In the genomic region with DNA sequence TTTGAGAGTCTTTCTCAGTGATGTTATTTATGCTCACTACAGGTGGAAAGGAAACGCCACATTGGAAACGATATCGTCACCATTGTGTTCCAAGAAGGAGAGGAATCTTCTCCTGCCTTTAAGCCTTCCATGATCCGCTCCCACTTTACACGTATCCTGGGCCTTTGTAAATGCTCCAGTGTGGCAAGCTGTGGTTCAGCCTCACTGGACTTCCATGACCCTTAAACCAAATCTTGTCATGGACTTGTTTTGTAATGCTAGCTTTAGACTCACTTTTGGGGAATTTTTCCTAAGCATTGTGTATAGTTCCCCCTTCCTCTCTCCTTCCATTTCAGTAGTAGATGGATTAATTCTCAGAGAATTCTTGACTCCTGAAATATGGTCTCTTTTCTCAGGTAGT, we compare ENCODE assay signal across 2 cellular contexts.
TF ChIP-seq lines count a peak whose summit lies in the region.

No MANE protein-coding gene starts in this region.

TF ChIP-seq in HCT116, 20 proteins besides CTCF, POLR2A, EP300 and RAD21 (continued from another document):
- TF ChIP-seq CEBPB (IDR thresholded peaks at IDR 0.05; ENCODE audit: low read depth) (no peak), POLR2AphosphoS5 (IDR thresholded peaks at IDR 0.05; ENCODE audit: low read depth, low read length) (no peak), MAX (IDR thresholded peaks at IDR 0.05) (no peak), ZBTB33 (IDR thresholded peaks at IDR 0.05; ENCODE audit: extremely low read depth, insufficient replicate concordance, low read length) (no peak), SRF (IDR thresholded peaks at IDR 0.05; ENCODE audit: low read depth) (no peak)

TF ChIP-seq in WTC11, 78 proteins besides CTCF, POLR2A, EP300 and RAD21 (continued from another document):
- no peak for TF ChIP-seq ATF2 (CRISPR knock-in tag; IDR thresholded peaks at IDR 0.05; ENCODE audit: borderline replicate concordance, low read depth)
- TF ChIP-seq ZNF425 (CRISPR knock-in tag; conservative IDR thresholded peaks at IDR 0.05), result no peak
- TF ChIP-seq ARID4B (CRISPR knock-in tag; IDR thresholded peaks at IDR 0.05; ENCODE audit: borderline replicate concordance), result no peak
- TF ChIP-seq E2F5 (CRISPR knock-in tag; IDR thresholded peaks at IDR 0.05), result no peak
- TF ChIP-seq, protein P1, sequence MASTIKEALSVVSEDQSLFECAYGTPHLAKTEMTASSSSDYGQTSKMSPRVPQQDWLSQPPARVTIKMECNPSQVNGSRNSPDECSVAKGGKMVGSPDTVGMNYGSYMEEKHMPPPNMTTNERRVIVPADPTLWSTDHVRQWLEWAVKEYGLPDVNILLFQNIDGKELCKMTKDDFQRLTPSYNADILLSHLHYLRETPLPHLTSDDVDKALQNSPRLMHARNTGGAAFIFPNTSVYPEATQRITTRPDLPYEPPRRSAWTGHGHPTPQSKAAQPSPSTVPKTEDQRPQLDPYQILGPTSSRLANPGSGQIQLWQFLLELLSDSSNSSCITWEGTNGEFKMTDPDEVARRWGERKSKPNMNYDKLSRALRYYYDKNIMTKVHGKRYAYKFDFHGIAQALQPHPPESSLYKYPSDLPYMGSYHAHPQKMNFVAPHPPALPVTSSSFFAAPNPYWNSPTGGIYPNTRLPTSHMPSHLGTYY (CRISPR knock-in tag; IDR thresholded peaks at IDR 0.05), result no peak
- no peak for TF ChIP-seq NR3C1 (CRISPR knock-in tag; conservative IDR thresholded peaks at IDR 0.05; ENCODE audit: low read depth)
